In genomic region chr3:20225769-20226168, GRCh38 we compare ENCODE assay signal across 8 cellular contexts. TPM values are rescaled to one million over a fixed set of nuclear protein-coding genes. Genes with fewer than 3 reads are reported as not detected.
DNase-seq lines count a peak whose midpoint lies in the region; ATAC-seq and TF ChIP-seq lines count a peak whose summit lies in the region.

No MANE protein-coding gene starts in this region.

- no peak overlapping the region for H3K27ac ChIP-seq in right atrium auricular region

- H3K36me3 Mint-ChIP-seq in WTC11: no peaks in the 10 kb centered on the region

- no peak overlapping the region for H3K4me3 ChIP-seq in right atrium auricular region

- H3K4me3 Mint-ChIP-seq in WTC11: no peak overlapping the region

- H3K36me3 ChIP-seq in right atrium auricular region: no peaks in the 10 kb centered on the region

- no peak overlapping the region for H3K27ac Mint-ChIP-seq in WTC11

- TF ChIP-seq CTCF in WTC11 (IDR thresholded peaks at IDR 0.05) (no peak), right atrium auricular region (IDR thresholded peaks at IDR 0.05) (peak in 1 of 2 donors; percentile 66)

- no peaks in the 10 kb centered on the region for H3K9me3 Mint-ChIP-seq in WTC11

- H3K4me1 ChIP-seq in right atrium auricular region: no peaks in the 10 kb centered on the region

- no peaks in the 10 kb centered on the region for H3K27me3 ChIP-seq in right atrium auricular region

- ATAC-seq in WTC11: peak; percentile 85
- ATAC-seq in GM18519 (IDR thresholded peaks at IDR 0.05; ENCODE audit: low FRiP score, unreplicated experiment): no peak
- no peak for ATAC-seq in HG03469 (IDR thresholded peaks at IDR 0.05; ENCODE audit: unreplicated experiment)
- ATAC-seq in HG03378 (IDR thresholded peaks at IDR 0.05; ENCODE audit: unreplicated experiment): no peak

- H3K27me3 Mint-ChIP-seq in WTC11 (ENCODE audit: low read depth): no peaks in the 10 kb centered on the region

- POLR2A ChIA-PET in WTC11 (lab: Charles Lee): no interaction called here

- H3K4me1 Mint-ChIP-seq in WTC11: peaks cover 15% of the 10 kb centered on the region

- no peaks in the 10 kb centered on the region for H3K9me3 ChIP-seq in right atrium auricular region

- CTCF ChIA-PET in WTC11 (lab: Charles Lee): interaction anchor here (0.9 to 1.4 kb wide), 5 partner anchors 39 to 307 kb away, joined by 3 to 6 read pairs (median 4); no protein-coding TSS in a partner anchor

- DNase-seq in EH (ENCODE audit: low read depth) (peak; percentile 29), Kasumi-1 (lab: John Stamatoyannopoulos, UW) (peak; percentile 53 to 69), WTC11 (ENCODE audit: low spot score) (no peak), kidney glomerular epithelial cell (lab: John Stamatoyannopoulos, UW) (peak; percentile 12), right atrium auricular region (ENCODE audit: low spot score) (no peak)

TF ChIP-seq in WTC11, 78 proteins besides CTCF, POLR2A, EP300 and RAD21:
- TF ChIP-seq ZNF317 (CRISPR knock-in tag; IDR thresholded peaks at IDR 0.05; ENCODE audit: borderline replicate concordance, low read depth): no peak
- no peak for TF ChIP-seq USF2 (CRISPR knock-in tag; IDR thresholded peaks at IDR 0.05)
- no peak for TF ChIP-seq ESRRA (CRISPR knock-in tag; IDR thresholded peaks at IDR 0.05; ENCODE audit: borderline replicate concordance)
- no peak for TF ChIP-seq ATF6 (CRISPR knock-in tag; IDR thresholded peaks at IDR 0.05)
- TF ChIP-seq ATF3 (CRISPR knock-in tag; conservative IDR thresholded peaks at IDR 0.05): no peak
- no peak for TF ChIP-seq ETV6 (CRISPR knock-in tag; IDR thresholded peaks at IDR 0.05)

RNA-seq across cellular contexts. Expression of gene SGO1, which starts 39.8 kb away (rescaled TPM):
- total RNA-seq in WTC11 (2021): 31.5 to 34.3 TPM (median 32.2 TPM) in 3 replicates
- under 1 TPM in 1 of 2 donors, not detected in 1; 0.63 TPM for total RNA-seq in right atrium auricular region

Comparison
In these comparisons a context has a peak if more than half of its experiments do, and no peak if none do; other contexts are left out.
1. DNase-seq: peak in EH (single experiment), Kasumi-1 (2 of 2) and kidney glomerular epithelial cell (single experiment); none in WTC11 (single experiment) and right atrium auricular region (single experiment).
2. RNA of gene SGO1, which starts 39.8 kb away (total RNA-seq): 31.5 to 34.3 TPM in WTC11; 0.63 TPM in right atrium auricular region; every median in the first group is over 10 times any median in the second.